ENCODE assay signal across 1 cellular context in the genomic region with DNA sequence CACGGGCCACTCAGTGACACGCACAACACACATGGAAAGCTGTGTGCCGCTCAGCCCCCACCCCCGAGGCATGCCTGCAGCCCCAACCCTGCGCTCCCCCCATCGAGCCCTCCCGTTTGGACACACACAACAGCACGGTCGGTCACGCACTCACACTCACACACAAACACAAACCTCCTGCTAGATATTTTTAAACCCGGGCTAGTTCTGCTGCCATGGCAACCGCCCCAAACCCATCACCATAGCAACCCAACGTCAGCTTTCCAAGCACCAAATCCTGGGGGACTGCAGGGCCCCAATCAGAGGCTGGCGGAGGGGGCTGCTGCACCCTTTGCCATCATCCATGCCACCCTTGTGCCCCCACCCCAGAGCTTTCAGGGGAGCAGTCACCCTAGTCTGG.
TF ChIP-seq lines count a peak whose summit lies in the region.

No MANE protein-coding gene starts in this region.

TF ChIP-seq in H1, 55 proteins besides CTCF, POLR2A, EP300 and RAD21 (continued from another document):
- no peak for TF ChIP-seq SP2 (IDR thresholded peaks at IDR 0.05; ENCODE audit: low read length)
- TF ChIP-seq, protein P1, sequence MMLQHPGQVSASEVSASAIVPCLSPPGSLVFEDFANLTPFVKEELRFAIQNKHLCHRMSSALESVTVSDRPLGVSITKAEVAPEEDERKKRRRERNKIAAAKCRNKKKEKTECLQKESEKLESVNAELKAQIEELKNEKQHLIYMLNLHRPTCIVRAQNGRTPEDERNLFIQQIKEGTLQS (IDR thresholded peaks at IDR 0.05; ENCODE audit: insufficient read depth, low read depth, low read length) = no peak
- no peak for TF ChIP-seq GTF2F1 (IDR thresholded peaks at IDR 0.05; ENCODE audit: borderline replicate concordance, low read depth, low read length)
- no peak for TF ChIP-seq RFX5 (IDR thresholded peaks at IDR 0.05; ENCODE audit: borderline replicate concordance, low read depth, low read length)
- TF ChIP-seq KDM1A (IDR thresholded peaks at IDR 0.05; ENCODE audit: borderline replicate concordance, low read length) = no peak
- TF ChIP-seq CBX5 (IDR thresholded peaks at IDR 0.05; ENCODE audit: low read depth, low read length) = no peak
- no peak for TF ChIP-seq JUN (IDR thresholded peaks at IDR 0.05; ENCODE audit: low read depth, low read length)
- TF ChIP-seq ATF2 (IDR thresholded peaks at IDR 0.05; ENCODE audit: low read length) = no peak
- TF ChIP-seq KDM4A (IDR thresholded peaks at IDR 0.05; ENCODE audit: low read depth, low read length, severe bottlenecking) = no peak
- TF ChIP-seq SIX5 (IDR thresholded peaks at IDR 0.05; ENCODE audit: low read depth, low read length) = no peak
- no peak for TF ChIP-seq TAF1 (IDR thresholded peaks at IDR 0.05; ENCODE audit: low read depth, low read length)
- TF ChIP-seq EGR1 (IDR thresholded peaks at IDR 0.05; ENCODE audit: borderline replicate concordance, low read depth, low read length) = no peak
- TF ChIP-seq RXRA (IDR thresholded peaks at IDR 0.05; ENCODE audit: insufficient read depth, low read depth, low read length) = no peak
- no peak for TF ChIP-seq POU5F1 (IDR thresholded peaks at IDR 0.05; ENCODE audit: low read depth, low read length)
- no peak for TF ChIP-seq SP1 (IDR thresholded peaks at IDR 0.05; ENCODE audit: low read depth, low read length)
TF ChIP-seq in H1: peak in this region for 0.
